In genomic region chr11:115503083-115503885, GRCh38 we compare ENCODE assay signal across 1 cellular context.
TF ChIP-seq lines count a peak whose summit lies in the region.

No MANE protein-coding gene starts in this region.

TF ChIP-seq in GM23338, 12 proteins besides CTCF, POLR2A, EP300 and RAD21 (continued from another document):
- no peak for TF ChIP-seq ZNF462 (CRISPR knock-in tag; IDR thresholded peaks at IDR 0.05)
